In the genomic region with DNA sequence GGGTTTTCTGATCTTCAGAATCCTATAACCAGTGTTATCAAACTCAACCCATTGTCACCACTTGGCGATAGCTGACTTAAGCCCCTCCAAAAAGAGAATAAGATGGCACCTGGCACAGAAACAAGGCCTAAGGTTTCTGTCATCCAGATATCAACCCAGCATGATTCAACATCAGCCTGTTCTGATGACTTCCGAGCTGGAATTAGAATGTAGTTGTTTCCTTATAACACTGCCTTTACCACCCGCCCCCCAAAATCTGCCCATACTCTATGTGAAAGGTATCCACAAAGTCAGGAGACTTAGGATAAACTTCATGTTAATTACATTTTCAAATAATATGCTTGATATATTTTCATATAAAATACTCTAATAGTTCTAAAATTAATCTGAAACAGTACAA, we compare ENCODE assay signal across 1 cellular context.
TF ChIP-seq lines count a peak whose summit lies in the region.

No MANE protein-coding gene starts in this region.

TF ChIP-seq in IMR-90, 13 proteins besides CTCF, POLR2A, EP300 and RAD21 (continued from another document):
- TF ChIP-seq, protein P1, sequence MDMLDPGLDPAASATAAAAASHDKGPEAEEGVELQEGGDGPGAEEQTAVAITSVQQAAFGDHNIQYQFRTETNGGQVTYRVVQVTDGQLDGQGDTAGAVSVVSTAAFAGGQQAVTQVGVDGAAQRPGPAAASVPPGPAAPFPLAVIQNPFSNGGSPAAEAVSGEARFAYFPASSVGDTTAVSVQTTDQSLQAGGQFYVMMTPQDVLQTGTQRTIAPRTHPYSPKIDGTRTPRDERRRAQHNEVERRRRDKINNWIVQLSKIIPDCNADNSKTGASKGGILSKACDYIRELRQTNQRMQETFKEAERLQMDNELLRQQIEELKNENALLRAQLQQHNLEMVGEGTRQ (IDR thresholded peaks at IDR 0.05; ENCODE audit: low read depth, low read length) = no peak
- TF ChIP-seq RCOR1 (IDR thresholded peaks at IDR 0.05; ENCODE audit: insufficient replicate concordance, low read length) = no peak
- no peak for TF ChIP-seq MAZ (IDR thresholded peaks at IDR 0.05; ENCODE audit: borderline replicate concordance, low read depth, low read length)
- no peak for TF ChIP-seq MXI1 (IDR thresholded peaks at IDR 0.05; ENCODE audit: borderline replicate concordance, low read depth, low read length)
- TF ChIP-seq SMC3 (IDR thresholded peaks at IDR 0.05; ENCODE audit: low read depth, low read length) = no peak
